In genomic region chr3:139236336-139236735, GRCh38 we compare ENCODE assay signal across 27 cellular contexts.
"Had no signal": no experiment of that assay in that cellular context is flagged by ENCODE, and none has a peak within 500 bp of the region (broad histone marks: within the 10 kb centered on the region; RNA-seq: fewer than 3 reads in every experiment).

No MANE protein-coding gene starts in this region.

- DNase-seq: dorsolateral prefrontal cortex; effector CD4-positive, alpha-beta T cell; gastrocnemius medialis; head of caudate nucleus; kidney; midbrain; naive thymus-derived CD8-positive, alpha-beta T cell; occipital lobe; ovary; posterior cingulate gyrus; psoas muscle; right cardiac atrium; sigmoid colon; stimulated activated CD4-positive, alpha-beta T cell treated with anti-CD3 and anti-CD28 coated beads, Interleukin-15, amount 100 ng/mL, for 24 hours; stimulated activated CD4-positive, alpha-beta T cell treated with anti-CD3 and anti-CD28 coated beads, Interleukin-2, amount 100 ng/mL, for 48 hours; stimulated activated naive B cell treated with anti-CD40 and anti-IgM and Interleukin-4, amounts not matched to agents 10 μg/mL and 1 μg/mL and 100 μg/mL, for 72 hours; transverse colon had no signal

- ATAC-seq: esophagus mucosa; gastrocnemius medialis; left lobe of liver; naive thymus-derived CD8-positive, alpha-beta T cell; psoas muscle; right cardiac atrium; stimulated activated naive B cell treated with anti-CD40 and anti-IgM and Interleukin-4, amounts not matched to agents 10 μg/mL and 1 μg/mL and 100 μg/mL, for 72 hours had no signal

- H3K4me1 Mint-ChIP-seq: memory B cell; naive thymus-derived CD8-positive, alpha-beta T cell; stimulated activated naive B cell treated with anti-CD40 and anti-IgM and Interleukin-4, amounts not matched to agents 10 μg/mL and 1 μg/mL and 100 μg/mL, for 72 hours had no signal

- H3K9me3 ChIP-seq: gastrocnemius medialis, ovary, psoas muscle, sigmoid colon, suprapubic skin, transverse colon, vagina had no signal

- H3K27me3 ChIP-seq: dorsolateral prefrontal cortex, gastrocnemius medialis, ovary, sigmoid colon, vagina had no signal

- H3K4me2 ChIP-seq: hepatocyte had no signal

- H3K36me3 Mint-ChIP-seq: memory B cell; naive thymus-derived CD8-positive, alpha-beta T cell; stimulated activated naive B cell treated with anti-CD40 and anti-IgM and Interleukin-4, amounts not matched to agents 10 μg/mL and 1 μg/mL and 100 μg/mL, for 72 hours had no signal

- H3K27ac Mint-ChIP-seq: memory B cell; naive thymus-derived CD8-positive, alpha-beta T cell; stimulated activated naive B cell treated with anti-CD40 and anti-IgM and Interleukin-4, amounts not matched to agents 10 μg/mL and 1 μg/mL and 100 μg/mL, for 72 hours; stimulated activated naive CD8-positive, alpha-beta T cell treated with anti-CD3 and anti-CD28 coated beads, Interleukin-15, Interleukin-2, amounts not matched to agents 100 ng/mL and 50 ng/mL, for 24 hours had no signal

- H3K36me3 ChIP-seq: gastrocnemius medialis, ovary, sigmoid colon, suprapubic skin, transverse colon, vagina had no signal

- H3K27ac ChIP-seq: dorsolateral prefrontal cortex, epithelial cell of prostate, gastrocnemius medialis, hepatocyte, psoas muscle, sigmoid colon, skin epidermis, suprapubic skin, transverse colon, vagina had no signal

- H3K9me3 Mint-ChIP-seq: stimulated activated naive CD8-positive, alpha-beta T cell treated with anti-CD3 and anti-CD28 coated beads, Interleukin-15, Interleukin-2, amounts not matched to agents 100 ng/mL and 50 ng/mL, for 24 hours had no signal

- H3K4me3 Mint-ChIP-seq: memory B cell; naive thymus-derived CD8-positive, alpha-beta T cell; stimulated activated naive B cell treated with anti-CD40 and anti-IgM and Interleukin-4, amounts not matched to agents 10 μg/mL and 1 μg/mL and 100 μg/mL, for 72 hours; stimulated activated naive CD8-positive, alpha-beta T cell treated with anti-CD3 and anti-CD28 coated beads, Interleukin-15, Interleukin-2, amounts not matched to agents 100 ng/mL and 50 ng/mL, for 24 hours had no signal

- H3K4me1 ChIP-seq: gastrocnemius medialis, psoas muscle, sigmoid colon, suprapubic skin, transverse colon, vagina had no signal

- H3K4me3 ChIP-seq: dorsolateral prefrontal cortex, gastrocnemius medialis, hepatocyte, lung, ovary, psoas muscle, sigmoid colon, skin epidermis, suprapubic skin, transverse colon, vagina had no signal

- H2AFZ ChIP-seq: hepatocyte had no signal

- H3K79me2 ChIP-seq: hepatocyte had no signal
